In genomic region chr3:131361464-131362421, GRCh38 we compare ENCODE assay signal across 7 cellular contexts. TPM values are rescaled to one million over a fixed set of nuclear protein-coding genes. Genes with fewer than 3 reads are reported as not detected.
DNase-seq lines count a peak whose midpoint lies in the region; ATAC-seq and TF ChIP-seq lines count a peak whose summit lies in the region.

No MANE protein-coding gene starts in this region.

- CTCF ChIA-PET in PC-3 (lab: Charles Lee): no interaction called here

- H4K20me1 ChIP-seq in PC-3 (ENCODE audit: low read length): no peaks in the 10 kb centered on the region

- H3K9ac ChIP-seq in PC-3 (ENCODE audit: low read length): peak overlapping the region; percentile 71
- H3K9ac ChIP-seq in subcutaneous abdominal adipose tissue (ENCODE audit: low read length in 5 of 5): peak overlapping the region in 4 of 5 donors; percentile 27 to 74 (median 65)

- no TSS peak for BruUV-seq in PC-3 (replicated peaks; lab: Mats Ljungman, UMichigan)

- H3K36me3 ChIP-seq in PC-3 (ENCODE audit: low read depth, low read length) (no peaks in the 10 kb centered on the region), ectodermal cell (ENCODE audit: control insufficient read depth, insufficient read depth, low read length) (no peaks in the 10 kb centered on the region), right lobe of liver (no peaks in the 10 kb centered on the region), subcutaneous abdominal adipose tissue (ENCODE audit: control insufficient read depth in 5 of 5, insufficient read depth in 5 of 5, low read length in 5 of 5) (no peaks in the 10 kb centered on the region)

- H3K4me3 ChIP-seq in PC-3 (ENCODE audit: low read length) (peak overlapping the region; percentile 69), ectodermal cell (ENCODE audit: insufficient read depth, low read depth, low read length) (peak overlapping the region; percentile 52), right lobe of liver (peak overlapping the region; percentile 60 to 78 (median 72)), subcutaneous abdominal adipose tissue (ENCODE audit: low read depth in 1 of 5, low read length in 5 of 5) (peak overlapping the region; percentile 53 to 80 (median 70))

- H3K4me1 ChIP-seq in PC-3 (ENCODE audit: insufficient read depth, low read length): peaks cover 11% of the 10 kb centered on the region
- H3K4me1 ChIP-seq in ectodermal cell (ENCODE audit: control insufficient read depth, insufficient read depth, low read length): no peaks in the 10 kb centered on the region
- peaks cover 0 to 19% (median 5%) of the 10 kb centered on the region in 4 donors for H3K4me1 ChIP-seq in right lobe of liver
- H3K4me1 ChIP-seq in subcutaneous abdominal adipose tissue (ENCODE audit: control insufficient read depth in 5 of 5, insufficient read depth in 5 of 5, low read length in 5 of 5): peaks cover 0 to 21% (median 12%) of the 10 kb centered on the region in 5 donors

- intact Hi-C loops in PC-3 (cut with micrococcal nuclease) (loop anchor here (1.0 kb wide), 1 partner anchor 8 kb away; no protein-coding TSS in a partner anchor), right lobe of liver (cut with DNase I) (no loop called here)

- H3K4me2 ChIP-seq in PC-3 (ENCODE audit: low read length): peak overlapping the region; percentile 83

- ATAC-seq in GM18505 (IDR thresholded peaks at IDR 0.05; ENCODE audit: unreplicated experiment) (peak; percentile 96), HG02763 (IDR thresholded peaks at IDR 0.05; ENCODE audit: unreplicated experiment) (peak; percentile 93), PC-3 (peak; percentile 95), right lobe of liver (peak; percentile 94 to 98 (median 96)), GM18873 (IDR thresholded peaks at IDR 0.05; ENCODE audit: low FRiP score, unreplicated experiment) (no peak)

- peaks cover 13% of the 10 kb centered on the region for H3K79me2 ChIP-seq in PC-3 (ENCODE audit: low read length)

- no peaks in the 10 kb centered on the region for H3K9me3 ChIP-seq in PC-3 (ENCODE audit: low read length)
- H3K9me3 ChIP-seq in ectodermal cell (ENCODE audit: control insufficient read depth, low read length): peaks cover 2% of the 10 kb centered on the region
- H3K9me3 ChIP-seq in right lobe of liver: no peaks in the 10 kb centered on the region
- no peaks in the 10 kb centered on the region for H3K9me3 ChIP-seq in subcutaneous abdominal adipose tissue (ENCODE audit: control insufficient read depth in 5 of 5, low read length in 5 of 5)

- POLR2A ChIA-PET in PC-3 (lab: Charles Lee; ENCODE audit: unreplicated experiment): interaction anchor here (0.5 kb wide), 1 partner anchor 333 kb away, joined by 3 read pairs; no protein-coding TSS in a partner anchor

- H3K27me3 ChIP-seq in PC-3 (ENCODE audit: low read length) (no peaks in the 10 kb centered on the region), ectodermal cell (ENCODE audit: control insufficient read depth, insufficient read depth, low read length, poor library complexity, severe bottlenecking) (peaks cover 7% of the 10 kb centered on the region), right lobe of liver (no peaks in the 10 kb centered on the region), subcutaneous abdominal adipose tissue (ENCODE audit: control insufficient read depth in 5 of 5, insufficient read depth in 4 of 5, low read length in 5 of 5) (no peaks in the 10 kb centered on the region)

- peak overlapping the region; percentile 94 for H2AFZ ChIP-seq in PC-3 (ENCODE audit: low read length)

- TF ChIP-seq POLR2A in GM18505 (IDR thresholded peaks at IDR 0.05; ENCODE audit: borderline replicate concordance, extremely low read depth, insufficient read depth, insufficient read length) (peak; percentile 51), right lobe of liver (IDR thresholded peaks at IDR 0.05) (peak; percentile 89)

- 29 to 33% methylated on average over 64 of the region's 64 CpGs for WGBS in ectodermal cell, 2 experiments
- 8% methylated on average over 12 of the region's 64 CpGs for WGBS in right lobe of liver (ENCODE audit: insufficient coverage, low coverage, low lambda C conversion rate, missing lambda C conversion rate)

- no peaks in the 10 kb centered on the region for H3F3A ChIP-seq in PC-3 (ENCODE audit: low read length, unreplicated experiment)

- TF ChIP-seq CTCF in PC-3 (conservative IDR thresholded peaks at IDR 0.05; ENCODE audit: low read depth, low read length) (no peak), right lobe of liver (IDR thresholded peaks at IDR 0.05) (no peak)

- H3K9me2 ChIP-seq in PC-3 (replicated peaks; ENCODE audit: low read length): no peaks in the 10 kb centered on the region

- peak; percentile 88 for DNase-seq in PC-3
- DNase-seq in right lobe of liver: peak; percentile 96 to 98 (median 98)

- H3K27ac ChIP-seq in PC-3 (ENCODE audit: low read length): peak overlapping the region; percentile 36
- H3K27ac ChIP-seq in ectodermal cell (ENCODE audit: insufficient read depth, low read depth, low read length, poor library complexity, severe bottlenecking): no peak overlapping the region
- peak overlapping the region; percentile 59 to 96 (median 95) for H3K27ac ChIP-seq in right lobe of liver
- no peak overlapping the region for H3K27ac ChIP-seq in subcutaneous abdominal adipose tissue (ENCODE audit: low read depth, low read length)

RNA-seq across cellular contexts. Expression of gene NUDT16, which starts 19.8 kb away (rescaled TPM):
- 7.9 and 8.6 TPM in 2 replicates for total RNA-seq in PC-3 (2014; rRNA removed)
- polyA plus RNA-seq in ectodermal cell (2013, experiment 1 of 4): 25.6 TPM
- polyA plus RNA-seq in ectodermal cell (2013, experiment 2 of 4): 27.9 TPM
- polyA plus RNA-seq in ectodermal cell (2013, experiment 3 of 4): 17.2 TPM
- polyA plus RNA-seq in ectodermal cell (2013, experiment 4 of 4): 19.8 TPM
- 10 to 100 TPM; 16.7 to 36.4 (median 20.3) TPM for total RNA-seq in right lobe of liver

Comparison
In these comparisons a context has a peak if more than half of its experiments do, and no peak if none do; other contexts are left out.
1. H3K27ac ChIP-seq: peak in PC-3 (single experiment) and right lobe of liver (3 of 3); none in ectodermal cell (single experiment) and subcutaneous abdominal adipose tissue (single experiment).
2. Peak in every context shown above with its lines, with median percentiles within 50 percentile points of each other: H3K4me3 ChIP-seq.